Comparison of ENCODE assay signal across 8 cellular contexts in the genomic region with DNA sequence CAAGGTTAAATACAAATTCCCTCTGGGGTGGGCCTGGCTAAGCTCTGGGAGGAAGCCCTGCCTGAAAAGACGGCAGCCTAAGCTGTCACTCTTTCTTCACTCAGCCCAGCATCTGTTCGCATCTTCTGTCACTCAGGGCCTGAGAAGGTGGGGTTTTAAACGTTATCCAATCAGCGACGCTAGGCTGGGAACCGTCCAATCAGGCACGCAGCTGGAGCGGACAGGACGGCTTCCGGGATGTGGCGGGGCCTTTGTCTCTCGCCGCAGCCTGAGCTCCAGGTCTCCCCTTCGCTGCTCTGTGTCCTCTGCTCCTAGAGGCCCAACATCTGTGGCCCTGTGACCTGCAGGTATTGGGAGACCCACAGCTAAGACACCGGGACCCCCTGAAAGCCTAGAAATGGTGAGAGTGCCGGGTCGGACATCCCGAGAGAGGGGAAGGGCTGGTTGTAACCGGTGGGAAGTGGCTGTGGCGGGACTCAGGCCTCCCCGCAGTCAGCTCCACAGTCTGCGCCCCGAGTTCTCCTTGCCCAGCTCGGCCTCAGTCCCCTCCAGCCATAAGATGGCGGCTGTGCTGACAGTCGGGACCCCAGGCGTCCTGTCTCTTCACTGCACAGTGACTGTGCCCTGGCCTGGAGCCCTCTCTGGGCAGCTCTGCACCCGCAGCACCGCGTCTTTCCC. TPM values are rescaled to one million over a fixed set of nuclear protein-coding genes. Genes with fewer than 3 reads are reported as not detected.
DNase-seq lines count a peak whose midpoint lies in the region; ATAC-seq lines count a peak whose summit lies in the region.

Gene ZNF431 (plus strand): TSS at position 254 of the 678 bp plus-strand sequence. CDS start 144 bp downstream, at position 398.

- no peaks in the 10 kb centered on the region for H3K27me3 Mint-ChIP-seq in IgD-negative memory B cell

- ATAC-seq in GM21529 (IDR thresholded peaks at IDR 0.05; ENCODE audit: unreplicated experiment), result peak; percentile 98

- peak within 1 kb of the TSS; percentile 68 to 94 (median 93) for H3K27ac Mint-ChIP-seq in IgD-negative memory B cell

- H3K36me3 Mint-ChIP-seq in IgD-negative memory B cell, result peaks cover 7% of the 10 kb centered on the region

- peaks cover 19 to 29% (median 28%) of the 10 kb centered on the region in 3 donors for H3K4me1 Mint-ChIP-seq in IgD-negative memory B cell

- peak within 1 kb of the TSS; percentile 85 to 99 (median 98) for H3K4me3 Mint-ChIP-seq in IgD-negative memory B cell

- DNase-seq in DMS114 treated with DMSO at 0.1 percent for 48 hours (lab: John Stamatoyannopoulos, UW; ENCODE audit: unreplicated experiment) (peak; percentile 93), OCI-M2 (lab: John Stamatoyannopoulos, UW; ENCODE audit: unreplicated experiment) (peak; percentile 78), activated T-cell treated with anti-CD3 and anti-CD28 coated beads for 24 hours (ENCODE audit: low read depth) (peak; percentile 87), epidermal melanocyte (ENCODE audit: insufficient read length, low spot score) (peak; percentile 74), middle frontal gyrus (ENCODE audit: extremely low spot score, low spot score) (peak; percentile 93)
- DNase-seq in stimulated activated CD8-positive, alpha-beta memory T cell treated with anti-CD3 and anti-CD28 coated beads, Interleukin-2, amount 100 ng/mL, for 1 hour (ENCODE audit: low read depth in 2 of 2), result peak; percentile 71 to 76

- H3K9me3 Mint-ChIP-seq in IgD-negative memory B cell, result no peaks in the 10 kb centered on the region

RNA-seq across cellular contexts. Expression of gene ZNF431, which starts in this region (rescaled TPM):
- polyA plus RNA-seq in IgD-negative memory B cell, result 19.8 TPM

Comparison
In these comparisons a context has a peak if more than half of its experiments do, and no peak if none do; other contexts are left out.
1. Peak in every context shown above with its lines: DNase-seq and ATAC-seq.